In the genomic region with DNA sequence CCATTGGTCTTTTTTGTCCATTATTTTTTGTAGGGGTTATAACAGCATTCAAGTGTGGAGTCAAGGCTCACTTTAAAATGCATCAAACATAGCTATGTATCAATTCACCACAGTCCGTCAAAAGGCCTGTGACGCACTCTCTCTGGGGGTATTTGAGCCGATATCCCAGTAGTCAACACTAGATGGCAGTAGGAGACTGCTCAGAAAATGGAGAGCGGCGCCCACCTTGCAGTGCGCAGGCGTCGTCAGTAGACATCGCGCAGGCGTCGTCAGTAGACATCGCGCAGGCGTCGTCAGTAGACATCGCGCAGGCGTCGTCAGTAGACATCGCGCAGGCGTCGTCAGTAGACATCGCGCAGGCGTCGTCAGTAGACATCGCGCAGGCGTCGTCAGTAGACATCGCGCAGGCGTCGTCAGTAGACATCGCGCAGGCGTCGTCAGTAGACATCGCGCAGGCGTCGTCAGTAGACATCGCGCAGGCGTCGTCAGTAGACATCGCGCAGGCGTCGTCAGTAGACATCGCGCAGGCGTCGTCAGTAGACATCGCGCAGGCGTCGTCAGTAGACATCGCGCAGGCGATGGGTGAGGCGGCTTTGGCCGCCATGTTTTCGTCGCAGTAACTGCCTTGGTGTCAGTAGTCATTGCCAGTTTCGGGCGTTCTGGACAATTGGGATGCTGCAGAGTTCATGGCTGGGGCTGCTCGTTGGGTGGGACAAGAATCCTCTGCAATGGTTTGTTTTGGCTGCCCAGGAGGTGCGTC, we compare ENCODE assay signal across 9 cellular contexts. TPM values are rescaled to one million over a fixed set of nuclear protein-coding genes. Genes with fewer than 3 reads are reported as not detected.
DNase-seq lines count a peak whose midpoint lies in the region; ATAC-seq and TF ChIP-seq lines count a peak whose summit lies in the region.
"Not testable (repeated sequence)": the region's sequence is repeated elsewhere in the genome, so short reads cannot be mapped to it uniquely, and the experiment has no call there.
"Had no signal": no experiment of that assay in that cellular context is flagged by ENCODE, and none has a peak within 500 bp of the region (broad histone marks: within the 10 kb centered on the region; RNA-seq: fewer than 3 reads in every experiment).

No MANE protein-coding gene starts in this region.

- intact Hi-C loops in activated CD8-positive, alpha-beta T cell treated with anti-CD3 and anti-CD28 coated beads for 36 hours (cut with micrococcal nuclease): loop anchor here (10.0 kb wide), 1 partner anchor 54 kb away; the partner anchor contains the start of gene PGLYRP1

- H3K27ac ChIP-seq in hepatocyte: not testable (repeated sequence)
- H3K27ac ChIP-seq in substantia nigra (ENCODE audit: low read depth, low read length, poor library complexity, severe bottlenecking): peak overlapping the region; percentile 46

- POLR2A ChIA-PET in activated CD8-positive, alpha-beta T cell treated with anti-CD3 and anti-CD28 coated beads for 36 hours (lab: Charles Lee): not testable (repeated sequence)

- H3K36me3 Mint-ChIP-seq in activated CD8-positive, alpha-beta T cell treated with anti-CD3 and anti-CD28 coated beads for 36 hours (ENCODE audit: low read depth); neural crest cell (ENCODE audit: low read depth): not testable (repeated sequence)

- not testable (repeated sequence) for H3K9me2 ChIP-seq in hepatocyte (replicated peaks; ENCODE audit: insufficient read depth)

- H3K4me1 ChIP-seq in hepatocyte (ENCODE audit: insufficient read depth): not testable (repeated sequence)

- peak; percentile 69 for ATAC-seq in activated CD8-positive, alpha-beta T cell treated with anti-CD3 and anti-CD28 coated beads for 36 hours

- H2AFZ ChIP-seq in hepatocyte: not testable (repeated sequence)

- not testable (repeated sequence) for H4K20me1 ChIP-seq in hepatocyte (ENCODE audit: insufficient read depth, poor library complexity, severe bottlenecking)

- not testable (repeated sequence) for H3K4me2 ChIP-seq in hepatocyte

- H3K27me3 ChIP-seq in hepatocyte: peaks cover 29% of the 10 kb centered on the region

- CTCF ChIA-PET in activated CD8-positive, alpha-beta T cell treated with anti-CD3 and anti-CD28 coated beads for 36 hours (lab: Charles Lee): interaction anchor here (0.6 to 7.7 kb wide), 19 partner anchors 8 to 202 kb away, joined by 3 to 92 read pairs (median 4); no protein-coding TSS in a partner anchor

- DNase-seq in COR-L47 (lab: John Stamatoyannopoulos, UW): peak; percentile 57
- not testable (repeated sequence) for DNase-seq in HFF-Myc (ENCODE audit: extremely low read depth, low read depth)
- DNase-seq in NCI-H748 treated with DMSO at 0.1 percent for 48 hours (lab: John Stamatoyannopoulos, UW): peak; percentile 17
- peak; percentile 48 for DNase-seq in activated CD8-positive, alpha-beta T cell treated with anti-CD3 and anti-CD28 coated beads for 36 hours
- peak; percentile 48 for DNase-seq in dedifferentiated amniotic fluid mesenchymal stem cell (ENCODE audit: extremely low spot score)
- DNase-seq in hepatocyte (ENCODE audit: low spot score): peak; percentile 49
- peak; percentile 56 for DNase-seq in neural crest cell (ENCODE audit: low read depth, low spot score)
- peak in 38 of 49 donors; percentile 4 to 78 (median 33) for DNase-seq in substantia nigra (lab: John Stamatoyannopoulos, UW)

- H3K27me3 Mint-ChIP-seq in activated CD8-positive, alpha-beta T cell treated with anti-CD3 and anti-CD28 coated beads for 36 hours: peaks cover 76% of the 10 kb centered on the region
- H3K27me3 Mint-ChIP-seq in neural crest cell (ENCODE audit: low read depth): peaks cover 65% of the 10 kb centered on the region

- H3K27ac Mint-ChIP-seq in activated CD8-positive, alpha-beta T cell treated with anti-CD3 and anti-CD28 coated beads for 36 hours; neural crest cell (ENCODE audit: unreplicated experiment): not testable (repeated sequence)

- H3K9me3 Mint-ChIP-seq in activated CD8-positive, alpha-beta T cell treated with anti-CD3 and anti-CD28 coated beads for 36 hours; neural crest cell: not testable (repeated sequence)

- not testable (repeated sequence) for H3K9me3 ChIP-seq in hepatocyte (ENCODE audit: low read depth)

- H3K4me3 ChIP-seq in HFF-Myc (replicated peaks; ENCODE audit: low read depth, low read length); hepatocyte: not testable (repeated sequence)

- H3K4me1 Mint-ChIP-seq in activated CD8-positive, alpha-beta T cell treated with anti-CD3 and anti-CD28 coated beads for 36 hours (ENCODE audit: low read depth): peaks cover 11% of the 10 kb centered on the region
- H3K4me1 Mint-ChIP-seq in neural crest cell: peaks cover 10% of the 10 kb centered on the region

- not testable (repeated sequence) for H3K4me3 Mint-ChIP-seq in activated CD8-positive, alpha-beta T cell treated with anti-CD3 and anti-CD28 coated beads for 36 hours; neural crest cell

- WGBS in hepatocyte (ENCODE audit: low lambda C conversion rate, missing lambda C conversion rate): 71% methylated on average over 35 of the region's 71 CpGs

- H3K79me2 ChIP-seq in hepatocyte: not testable (repeated sequence)

- H3K36me3 ChIP-seq in hepatocyte (replicated peaks; ENCODE audit: insufficient read depth, low read depth): not testable (repeated sequence)

- TF ChIP-seq CTCF in HFF-Myc (IDR thresholded peaks at IDR 0.05; ENCODE audit: low read depth, low read length, missing control alignments) (peak; percentile 48), hepatocyte (IDR thresholded peaks at IDR 0.05; ENCODE audit: poor library complexity) (peak; percentile 51), neural crest cell (conservative IDR thresholded peaks at IDR 0.05) (peak; percentile 64)
- peak; percentile 34 for TF ChIP-seq CTCF in activated CD8-positive, alpha-beta T cell treated with anti-CD3 and anti-CD28 coated beads for 36 hours (IDR thresholded peaks at IDR 0.05)

RNA-seq across cellular contexts. Expression of gene IGFL4, which starts 38.0 kb away (rescaled TPM):
- total RNA-seq in activated CD8-positive, alpha-beta T cell treated with anti-CD3 and anti-CD28 coated beads for 36 hours: not detected
- total RNA-seq in hepatocyte: 1.1 and 1.8 TPM in 2 replicates
- 0.41 and 0.83 TPM in 2 replicates for polyA plus RNA-seq in hepatocyte
- total RNA-seq in neural crest cell: 0.45 and 0.70 TPM in 2 replicates
- total RNA-seq: cardiac septum had no signal

RNA-seq across cellular contexts. Expression of gene IGFL3, which starts 45.7 kb away (rescaled TPM):
- total RNA-seq in activated CD8-positive, alpha-beta T cell treated with anti-CD3 and anti-CD28 coated beads for 36 hours: not detected
- total RNA-seq in hepatocyte (2.1 and 2.6 TPM in 2 replicates), neural crest cell (not detected in 2 replicates)
- 4.7 and 5.5 TPM in 2 replicates for polyA plus RNA-seq in hepatocyte
- total RNA-seq: cardiac septum had no signal

RNA-seq across cellular contexts. Expression of gene PGLYRP1, which starts 55.9 kb away (rescaled TPM):
- not detected for total RNA-seq in activated CD8-positive, alpha-beta T cell treated with anti-CD3 and anti-CD28 coated beads for 36 hours
- total RNA-seq in hepatocyte: not detected in 2 replicates
- not detected in 2 replicates for polyA plus RNA-seq in hepatocyte
- not detected in 2 replicates for total RNA-seq in neural crest cell
